8 cellular contexts compared by ENCODE assay signal in genomic region chr2:26144953-26145680, GRCh38. TPM values are rescaled to one million over a fixed set of nuclear protein-coding genes. Genes with fewer than 3 reads are reported as not detected.
A peak's percentile ranks its signal among the peaks of the same experiment; 100 is the strongest.
DNase-seq lines count a peak whose midpoint lies in the region; ATAC-seq and TF ChIP-seq lines count a peak whose summit lies in the region.

No MANE protein-coding gene starts in this region.

- H3K9me3 ChIP-seq in AG04450 (ENCODE audit: control insufficient read depth, insufficient read depth, low read length): no peaks in the 10 kb centered on the region; the same call in 1 of the 2 replicates
- no peaks in the 10 kb centered on the region for H3K9me3 ChIP-seq in mesenchymal stem cell (ENCODE audit: control insufficient read depth, low read length)

- ATAC-seq in HG02610 (IDR thresholded peaks at IDR 0.05; ENCODE audit: unreplicated experiment): no peak

- no peak overlapping the region for H2AFZ ChIP-seq in mesenchymal stem cell (ENCODE audit: low read depth, low read length)

- H3K4me3 ChIP-seq in AG04450 (ENCODE audit: low read depth, low read length): no peak overlapping the region
- H3K4me3 ChIP-seq in mesenchymal stem cell (ENCODE audit: insufficient read depth in 1 of 2, low read depth in 1 of 2, low read length in 2 of 2): no peak overlapping the region

- H3K27ac Mint-ChIP-seq in activated CD4-positive, alpha-beta memory T cell treated with anti-CD3 and anti-CD28 coated beads for 36 hours: no peak overlapping the region

- H3K27me3 Mint-ChIP-seq in activated CD4-positive, alpha-beta memory T cell treated with anti-CD3 and anti-CD28 coated beads for 36 hours: peaks cover 13% of the 10 kb centered on the region

- H3K4me1 Mint-ChIP-seq in activated CD4-positive, alpha-beta memory T cell treated with anti-CD3 and anti-CD28 coated beads for 36 hours (ENCODE audit: low read depth): peaks cover 2% of the 10 kb centered on the region

- peaks cover 4% of the 10 kb centered on the region for H3K4me1 ChIP-seq in mesenchymal stem cell (ENCODE audit: control insufficient read depth, insufficient read depth, low read depth, low read length)

- H3K27ac ChIP-seq in AG04450 (ENCODE audit: low read depth, low read length): no peak overlapping the region
- no peak overlapping the region for H3K27ac ChIP-seq in mesenchymal stem cell (ENCODE audit: low read length, poor library complexity, severe bottlenecking)

- H3K23ac ChIP-seq in mesenchymal stem cell (ENCODE audit: low read length in 2 of 2): no peak overlapping the region

- H2BK12ac ChIP-seq in mesenchymal stem cell (ENCODE audit: low read length in 2 of 2): no peak overlapping the region

- H2BK5ac ChIP-seq in mesenchymal stem cell (ENCODE audit: low read depth, low read length, poor library complexity, severe bottlenecking): no peak overlapping the region

- no peak overlapping the region for H4K91ac ChIP-seq in mesenchymal stem cell (ENCODE audit: low read length)

- 28% methylated on average over 8 of the region's 11 CpGs for WGBS in mesenchymal stem cell

- no peaks in the 10 kb centered on the region for H3K9me3 Mint-ChIP-seq in activated CD4-positive, alpha-beta memory T cell treated with anti-CD3 and anti-CD28 coated beads for 36 hours

- H3K27me3 ChIP-seq in AG04450 (ENCODE audit: control insufficient read depth, insufficient read depth, low read length) (no peaks in the 10 kb centered on the region), mesenchymal stem cell (ENCODE audit: control insufficient read depth in 1 of 2, insufficient read depth in 1 of 2, low read length in 2 of 2) (peaks cover 12 to 14% of the 10 kb centered on the region in 2 experiments)

- intact Hi-C loops in activated CD4-positive, alpha-beta memory T cell treated with anti-CD3 and anti-CD28 coated beads for 36 hours (cut with micrococcal nuclease): loop anchor here (1.0 to 10.0 kb wide), 5 partner anchors 58 to 540 kb away; no protein-coding TSS in a partner anchor

- peaks cover 0 to 3% of the 10 kb centered on the region in 2 experiments for H3K36me3 ChIP-seq in mesenchymal stem cell (ENCODE audit: control insufficient read depth in 1 of 2, insufficient read depth in 2 of 2, low read depth in 1 of 2, low read length in 2 of 2)

- H4K8ac ChIP-seq in mesenchymal stem cell (ENCODE audit: low read length): no peak overlapping the region

- no peaks in the 10 kb centered on the region for H3K36me3 Mint-ChIP-seq in activated CD4-positive, alpha-beta memory T cell treated with anti-CD3 and anti-CD28 coated beads for 36 hours

- no peak overlapping the region for H2AK5ac ChIP-seq in mesenchymal stem cell (ENCODE audit: low read length, severe bottlenecking)

- H3K4ac ChIP-seq in mesenchymal stem cell (ENCODE audit: low read depth in 1 of 2, low read length in 2 of 2): no peak overlapping the region

- POLR2A ChIA-PET in AG04450 (lab: Yijun Ruan, JAX): no interaction called here
- POLR2A ChIA-PET in activated CD4-positive, alpha-beta memory T cell treated with anti-CD3 and anti-CD28 coated beads for 36 hours (lab: Charles Lee): interaction anchor here (0.6 kb wide), 1 partner anchor 552 kb away, joined by 3 read pairs; no protein-coding TSS in a partner anchor

- no peak overlapping the region for H3K14ac ChIP-seq in mesenchymal stem cell (ENCODE audit: low read length in 2 of 2)

- peak; percentile 80 for TF ChIP-seq CTCF in AG04450 (IDR thresholded peaks at IDR 0.05; ENCODE audit: low read depth, low read length)

- H2BK120ac ChIP-seq in mesenchymal stem cell (ENCODE audit: low read depth, low read length): no peak overlapping the region

- no peaks in the 10 kb centered on the region for H3K79me1 ChIP-seq in mesenchymal stem cell (replicated peaks; ENCODE audit: low read length, poor library complexity, severe bottlenecking)

- CTCF ChIA-PET in AG04450 (lab: Charles Lee): interaction anchor here (0.5 to 6.2 kb wide), 35 partner anchors 9 to 1918 kb away, joined by 3 to 109 read pairs (median 5); partner anchors contain the start of gene KIF3C
- CTCF ChIA-PET in activated CD4-positive, alpha-beta memory T cell treated with anti-CD3 and anti-CD28 coated beads for 36 hours (lab: Charles Lee): interaction anchor here (0.7 to 9.1 kb wide), 19 partner anchors 22 to 538 kb away, joined by 3 to 90 read pairs (median 5); partner anchors contain the start of gene RAB10

- H3K4me3 Mint-ChIP-seq in activated CD4-positive, alpha-beta memory T cell treated with anti-CD3 and anti-CD28 coated beads for 36 hours: no peak overlapping the region

- DNase-seq in AG04450 (ENCODE audit: low read depth, low spot score): peak; percentile 7
- DNase-seq in GM19238 (ENCODE audit: insufficient read length, low spot score): peak; percentile 56
- DNase-seq in NCI-H510A (lab: John Stamatoyannopoulos, UW): peak; percentile 47
- peak; percentile 78 for DNase-seq in activated CD4-positive, alpha-beta memory T cell treated with anti-CD3 and anti-CD28 coated beads for 36 hours
- DNase-seq in effector CD8-positive, alpha-beta T cell (lab: John Stamatoyannopoulos, UW): peak; percentile 21
- peak; percentile 69 for DNase-seq in mesenchymal stem cell
- DNase-seq in stimulated activated CD8-positive, alpha-beta memory T cell treated with anti-CD3 and anti-CD28 coated beads, Interleukin-15, amount 100 ng/mL, for 24 hours (ENCODE audit: low read depth): peak; percentile 26

- peak overlapping the region; percentile 55 for H3K9ac ChIP-seq in mesenchymal stem cell (ENCODE audit: low read length)

- H3K18ac ChIP-seq in mesenchymal stem cell (ENCODE audit: low read depth in 1 of 2, low read length in 2 of 2): no peak overlapping the region

- H3K4me2 ChIP-seq in mesenchymal stem cell (ENCODE audit: low read length, poor library complexity, severe bottlenecking): no peak overlapping the region

- no peak overlapping the region for H2BK15ac ChIP-seq in mesenchymal stem cell (ENCODE audit: low read depth, poor library complexity, severe bottlenecking)

RNA-seq across cellular contexts. Expression of gene GAREM2, which starts 27.8 kb away (rescaled TPM):
- polyA plus RNA-seq in AG04450 (2011; rRNA removed): 2.8 and 3.1 TPM in 2 replicates
- polyA minus RNA-seq in AG04450 (2011; rRNA and poly(A)+ RNA removed): 2.2 and 3.5 TPM in 2 replicates
- 1 to 10 TPM; 1.4 to 2.8 TPM for total RNA-seq in activated CD4-positive, alpha-beta memory T cell treated with anti-CD3 and anti-CD28 coated beads for 36 hours
- polyA plus RNA-seq in mesenchymal stem cell (2013, experiment 1 of 2): 6.6 TPM
- 9.1 TPM for polyA plus RNA-seq in mesenchymal stem cell (2013, experiment 2 of 2)

Comparison
In these comparisons a context has a peak if more than half of its experiments do, and no peak if none do; other contexts are left out.
1. DNase-seq: peak in every context shown above with its lines; median percentile 78 in activated CD4-positive, alpha-beta memory T cell treated with anti-CD3 and anti-CD28 coated beads for 36 hours; 69 in mesenchymal stem cell; 56 in GM19238; 47 in NCI-H510A; 26 in stimulated activated CD8-positive, alpha-beta memory T cell treated with anti-CD3 and anti-CD28 coated beads, Interleukin-15, amount 100 ng/mL, for 24 hours; 21 in effector CD8-positive, alpha-beta T cell; 7 in AG04450.